ENCODE assay signal across 7 cellular contexts in the genomic region with DNA sequence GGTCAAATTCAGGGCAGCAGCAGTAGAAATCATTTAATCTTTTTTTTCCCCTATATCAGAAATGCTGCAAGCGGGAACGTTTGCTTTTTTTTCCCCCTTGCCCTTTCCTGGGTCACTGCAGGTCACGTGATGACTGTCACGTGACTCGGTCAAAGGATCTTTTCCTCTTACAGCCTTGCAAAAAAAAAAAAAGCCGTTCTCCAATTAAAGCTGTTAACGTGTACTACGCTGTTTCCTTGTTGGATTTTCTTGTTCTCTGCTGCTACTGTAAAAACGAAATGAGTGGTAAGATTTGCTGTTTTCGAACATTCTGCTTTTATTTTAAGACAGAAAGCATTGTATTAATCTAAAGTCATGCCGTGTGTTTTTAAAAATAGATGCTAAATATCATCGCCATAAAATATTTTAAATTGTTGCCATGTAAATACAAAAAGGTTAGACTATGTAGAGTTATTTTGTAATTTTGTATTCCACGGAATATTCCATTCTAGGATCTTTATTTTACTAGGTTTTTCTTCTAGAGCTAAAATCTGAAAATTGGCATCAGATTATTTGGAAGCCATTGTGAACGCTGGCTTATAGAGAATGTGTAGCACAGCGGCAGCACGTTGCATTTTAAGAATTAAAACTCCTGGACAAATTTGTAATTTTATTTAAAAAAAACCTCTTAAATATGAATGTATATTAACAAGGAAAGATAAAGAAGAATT.
DNase-seq lines count a peak whose midpoint lies in the region; ATAC-seq and TF ChIP-seq lines count a peak whose summit lies in the region.

No MANE protein-coding gene starts in this region.

- no peaks in the 10 kb centered on the region for H3K9me3 ChIP-seq in HUES64 (ENCODE audit: insufficient read depth, low read depth, low read length)

- peak overlapping the region; percentile 77 to 98 (median 90) for H3K4me3 Mint-ChIP-seq in naive B cell

- H3K4me1 ChIP-seq in HUES64 (ENCODE audit: insufficient read depth, low read length): peaks cover 31% of the 10 kb centered on the region

- H3K4me3 ChIP-seq in HUES64 (ENCODE audit: low read length): peak overlapping the region; percentile 96

- H3K27me3 Mint-ChIP-seq in naive B cell: no peaks in the 10 kb centered on the region

- DNase-seq in activated T-cell treated with anti-CD3 and anti-CD28 coated beads, Interleukin-2, amount 50 U/mL, for 48 hours: peak; percentile 71 to 78
- DNase-seq in fibroblast of gingiva (ENCODE audit: low read depth) (peak; percentile 86), naive B cell (peak; percentile 64)
- DNase-seq in stimulated activated CD8-positive, alpha-beta memory T cell treated with anti-CD3 and anti-CD28 coated beads, Interleukin-7, amount 100 ng/mL, for 4 hours (ENCODE audit: low read depth in 2 of 2): peak; percentile 53 to 59

- no peaks in the 10 kb centered on the region for H3K9me3 Mint-ChIP-seq in naive B cell

- ATAC-seq in GM18867 (IDR thresholded peaks at IDR 0.05; ENCODE audit: unreplicated experiment): peak; percentile 55
- peak; percentile 65 to 83 for ATAC-seq in naive B cell (ENCODE audit: low read depth in 2 of 2)

- peak overlapping the region; percentile 59 to 95 (median 70) for H3K27ac Mint-ChIP-seq in naive B cell

- peak overlapping the region; percentile 94 for H3K9ac ChIP-seq in HUES64 (ENCODE audit: low read depth, low read length)

- peaks cover 7% of the 10 kb centered on the region; the same call in 1 of the 2 replicates for H3K36me3 ChIP-seq in HUES64 (ENCODE audit: insufficient read depth, low read length)

- 0% methylated on average over 14 of the region's 16 CpGs for WGBS in HUES64

- peak overlapping the region; percentile 65 for H3K27ac ChIP-seq in HUES64 (ENCODE audit: low read depth, low read length)

- H3K4me1 Mint-ChIP-seq in naive B cell: peaks cover 8 to 21% (median 16%) of the 10 kb centered on the region in 3 donors

- no peaks in the 10 kb centered on the region for H3K27me3 ChIP-seq in HUES64 (ENCODE audit: insufficient read depth, low read length)

- H3K36me3 Mint-ChIP-seq in naive B cell: peaks cover under 1 to 2% of the 10 kb centered on the region in 2 donors

TF ChIP-seq in PFSK-1, 5 proteins besides CTCF, POLR2A, EP300 and RAD21:
- TF ChIP-seq, protein P1, sequence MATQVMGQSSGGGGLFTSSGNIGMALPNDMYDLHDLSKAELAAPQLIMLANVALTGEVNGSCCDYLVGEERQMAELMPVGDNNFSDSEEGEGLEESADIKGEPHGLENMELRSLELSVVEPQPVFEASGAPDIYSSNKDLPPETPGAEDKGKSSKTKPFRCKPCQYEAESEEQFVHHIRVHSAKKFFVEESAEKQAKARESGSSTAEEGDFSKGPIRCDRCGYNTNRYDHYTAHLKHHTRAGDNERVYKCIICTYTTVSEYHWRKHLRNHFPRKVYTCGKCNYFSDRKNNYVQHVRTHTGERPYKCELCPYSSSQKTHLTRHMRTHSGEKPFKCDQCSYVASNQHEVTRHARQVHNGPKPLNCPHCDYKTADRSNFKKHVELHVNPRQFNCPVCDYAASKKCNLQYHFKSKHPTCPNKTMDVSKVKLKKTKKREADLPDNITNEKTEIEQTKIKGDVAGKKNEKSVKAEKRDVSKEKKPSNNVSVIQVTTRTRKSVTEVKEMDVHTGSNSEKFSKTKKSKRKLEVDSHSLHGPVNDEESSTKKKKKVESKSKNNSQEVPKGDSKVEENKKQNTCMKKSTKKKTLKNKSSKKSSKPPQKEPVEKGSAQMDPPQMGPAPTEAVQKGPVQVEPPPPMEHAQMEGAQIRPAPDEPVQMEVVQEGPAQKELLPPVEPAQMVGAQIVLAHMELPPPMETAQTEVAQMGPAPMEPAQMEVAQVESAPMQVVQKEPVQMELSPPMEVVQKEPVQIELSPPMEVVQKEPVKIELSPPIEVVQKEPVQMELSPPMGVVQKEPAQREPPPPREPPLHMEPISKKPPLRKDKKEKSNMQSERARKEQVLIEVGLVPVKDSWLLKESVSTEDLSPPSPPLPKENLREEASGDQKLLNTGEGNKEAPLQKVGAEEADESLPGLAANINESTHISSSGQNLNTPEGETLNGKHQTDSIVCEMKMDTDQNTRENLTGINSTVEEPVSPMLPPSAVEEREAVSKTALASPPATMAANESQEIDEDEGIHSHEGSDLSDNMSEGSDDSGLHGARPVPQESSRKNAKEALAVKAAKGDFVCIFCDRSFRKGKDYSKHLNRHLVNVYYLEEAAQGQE (IDR thresholded peaks at IDR 0.05; ENCODE audit: insufficient read depth in 1 of 2, low read depth in 2 of 2, low read length in 2 of 2): no peak
- TF ChIP-seq TAF1 (IDR thresholded peaks at IDR 0.05; ENCODE audit: borderline replicate concordance, insufficient read depth, low read length): peak; percentile 27; the same call in 1 of the 2 replicates
- peak; percentile 68; the same call in 1 of the 2 replicates for TF ChIP-seq SIN3A (IDR thresholded peaks at IDR 0.05; ENCODE audit: borderline replicate concordance, insufficient read depth, low read length)
- no peak for TF ChIP-seq FOXP2 (optimal IDR thresholded peaks at IDR 0.05; ENCODE audit: borderline replicate concordance, extremely low read depth, extremely low read length, insufficient read depth)
- TF ChIP-seq POLR2AphosphoS5 (IDR thresholded peaks at IDR 0.05; ENCODE audit: low read depth, low read length): peak; percentile 57; the same call in 1 of the 2 replicates

Comparison
In these comparisons a context has a peak if more than half of its experiments do, and no peak if none do; other contexts are left out.
1. Peak in every context shown above with its lines: DNase-seq, ATAC-seq, H3K4me3 ChIP-seq and H3K27ac ChIP-seq.